Comparison of ENCODE assay signal across 8 cellular contexts in genomic region chr11:64304032-64304315, GRCh38. TPM values are rescaled to one million over a fixed set of nuclear protein-coding genes. Genes with fewer than 3 reads are reported as not detected.
A peak's percentile ranks its signal among the peaks of the same experiment; 100 is the strongest.
DNase-seq lines count a peak whose midpoint lies in the region; ATAC-seq, FAIRE-seq and TF ChIP-seq lines count a peak whose summit lies in the region.

No MANE protein-coding gene starts in this region.

- CTCF ChIA-PET in A549 (lab: Yijun Ruan, JAX) = interaction anchor here (1.1 to 20.7 kb wide), 17 partner anchors 9 to 477 kb away, joined by 3 to 996 read pairs (median 41); partner anchors contain the start of genes BAD, CCDC88B, FERMT3 and FKBP2

- ATAC-seq in A549 (no peak), HG02610 (IDR thresholded peaks at IDR 0.05; ENCODE audit: unreplicated experiment) (no peak)

- H3K4me1 ChIP-seq in A549 (peaks cover 20% of the 10 kb centered on the region), HUES64 (ENCODE audit: insufficient read depth, low read length) (peaks cover 7% of the 10 kb centered on the region; the same call in 1 of the 2 replicates), mucosa of stomach (ENCODE audit: control insufficient read depth, insufficient read depth, low read length) (peaks cover 45% of the 10 kb centered on the region)

- FAIRE-seq in A549 (lab: Jason Lieb, UNC) (no peak), H54 (lab: Jason Lieb, UNC) (no peak)

- H3K36me3 ChIP-seq in HUES64 (ENCODE audit: insufficient read depth, low read length) (0 out of 2 replicates have a peak, but pooled peaks cover 4% of the 10 kb centered on the region), mucosa of stomach (ENCODE audit: control insufficient read depth, insufficient read depth, low read length) (no peaks in the 10 kb centered on the region)

- 56% methylated on average over 5 of the region's 5 CpGs for WGBS in A549 (ENCODE audit: missing lambda C conversion rate)
- WGBS in HUES64 = 53% methylated on average over 5 of the region's 5 CpGs

- no peak for TF ChIP-seq EP300 in A549 (IDR thresholded peaks at IDR 0.05)

- TF ChIP-seq POLR2A in A549 (IDR thresholded peaks at IDR 0.05; ENCODE audit: low read length) (no peak), H54 (IDR thresholded peaks at IDR 0.05; ENCODE audit: low read depth, low read length) (no peak)

- DNase-seq in A549 (ENCODE audit: low read depth in 1 of 2, low spot score in 1 of 2) = no peak
- no peak for DNase-seq in cardiac fibroblast (ENCODE audit: low read depth in 2 of 2)
- DNase-seq in H54 (ENCODE audit: insufficient read length, low spot score) = no peak
- DNase-seq in cortex of kidney (lab: John Stamatoyannopoulos, UW) = no peak
- DNase-seq in COLO829 (ENCODE audit: low spot score) = no peak

- peaks cover 31% of the 10 kb centered on the region for H3K27me3 ChIP-seq in HUES64 (ENCODE audit: insufficient read depth, low read length)
- H3K27me3 ChIP-seq in mucosa of stomach (ENCODE audit: control insufficient read depth, insufficient read depth, low read length) = peaks cover 21% of the 10 kb centered on the region

- H3K4me2 ChIP-seq in A549 = peak overlapping the region; percentile 73

- H3K4me3 ChIP-seq in A549 (peak overlapping the region; percentile 53), HUES64 (ENCODE audit: low read length) (peak overlapping the region; percentile 70), cardiac fibroblast (replicated peaks in 1 of 2; ENCODE audit: low read depth in 2 of 2, low read length in 2 of 2) (peak overlapping the region; percentile 57 to 63), mucosa of stomach (ENCODE audit: low read length) (peak overlapping the region; percentile 64)

- POLR2A ChIA-PET in A549 (lab: Yijun Ruan, JAX) = interaction anchor here (0.6 to 2.8 kb wide), 11 partner anchors 14 to 118 kb away, joined by 3 to 34 read pairs (median 6); partner anchors contain the start of genes BAD, GPR137, PPP1R14B and PRDX5

- H3K9me3 ChIP-seq in A549 (no peaks in the 10 kb centered on the region), HUES64 (ENCODE audit: insufficient read depth, low read depth, low read length) (no peaks in the 10 kb centered on the region), mucosa of stomach (ENCODE audit: control insufficient read depth, low read length) (no peaks in the 10 kb centered on the region)

- TF ChIP-seq RAD21 in A549 (conservative IDR thresholded peaks at IDR 0.05 in 1 of 2, IDR thresholded peaks at IDR 0.05 in 1 of 2) = no peak

- peak overlapping the region; percentile 79 to 92 for H3K27ac ChIP-seq in A549
- no peak overlapping the region; the same call in 1 of the 2 replicates for H3K27ac ChIP-seq in HUES64 (ENCODE audit: low read depth, low read length)

- TF ChIP-seq CTCF in A549 (IDR thresholded peaks at IDR 0.05) = no peak
- no peak for TF ChIP-seq CTCF in cardiac fibroblast (IDR thresholded peaks at IDR 0.05; ENCODE audit: low read depth, low read length)

- H3K9ac ChIP-seq in HUES64 (ENCODE audit: low read depth, low read length) (no peak overlapping the region), mucosa of stomach (ENCODE audit: low read length) (peak overlapping the region; percentile 82)

TF ChIP-seq in A549, 52 proteins besides CTCF, POLR2A, EP300 and RAD21:
- TF ChIP-seq CHD4 (IDR thresholded peaks at IDR 0.05; ENCODE audit: borderline replicate concordance) = no peak
- TF ChIP-seq HDAC2 (IDR thresholded peaks at IDR 0.05) = no peak
- TF ChIP-seq ZNF302 (CRISPR knock-in tag; IDR thresholded peaks at IDR 0.05) = no peak
- TF ChIP-seq KDM1A (IDR thresholded peaks at IDR 0.05; ENCODE audit: low read depth) = no peak
- TF ChIP-seq CBX2 (IDR thresholded peaks at IDR 0.05; ENCODE audit: borderline replicate concordance, low read depth) = no peak
- no peak for TF ChIP-seq NFE2L2 (conservative IDR thresholded peaks at IDR 0.05; ENCODE audit: low read length)
- TF ChIP-seq PHF8 (IDR thresholded peaks at IDR 0.05; ENCODE audit: borderline replicate concordance, low read depth) = no peak
- TF ChIP-seq MAFK (IDR thresholded peaks at IDR 0.05; ENCODE audit: partially characterized antibody) = no peak
- TF ChIP-seq ZFP36 (IDR thresholded peaks at IDR 0.05; ENCODE audit: borderline replicate concordance, partially characterized antibody) = no peak
- TF ChIP-seq NR3C1 (IDR thresholded peaks at IDR 0.05) = no peak
- no peak for TF ChIP-seq CHD2 (IDR thresholded peaks at IDR 0.05; ENCODE audit: low read length, partially characterized antibody)
- no peak for TF ChIP-seq HOXB13 (CRISPR knock-in tag; IDR thresholded peaks at IDR 0.05; ENCODE audit: low read depth)
- no peak for TF ChIP-seq TFCP2L1 (CRISPR knock-in tag; IDR thresholded peaks at IDR 0.05)

RNA-seq across cellular contexts. Expression of gene ESRRA, which starts 1.4 kb away (rescaled TPM):
- 13.9 and 15.2 TPM in 2 replicates for polyA plus RNA-seq in A549 (2011; rRNA removed)
- 30.4 and 39.1 TPM in 2 replicates for polyA plus RNA-seq in A549 (2012; cell fraction: cytosol; rRNA removed)
- 43.3 and 53.6 TPM in 2 replicates for polyA plus RNA-seq in A549 (2012; cell fraction: nucleus; rRNA removed)
- 30.9 to 35.5 TPM (median 33.5 TPM) in 3 replicates for polyA plus RNA-seq in A549 (2017; fragmentation: RNase III; extraction: RNeasy Plus Mini Kit Qiagen cat#74134 plus additional on column Dnase treatment)
- polyA minus RNA-seq in A549 (2011; rRNA and poly(A)+ RNA removed) = 11.4 and 19.0 TPM in 2 replicates
- polyA plus RNA-seq in HUES64 (2013, experiment 1 of 2) = 21.4 TPM
- 17.6 TPM for polyA plus RNA-seq in HUES64 (2013, experiment 2 of 2)

RNA-seq across cellular contexts. Expression of gene CATSPERZ, which starts 3.8 kb away (rescaled TPM):
- polyA plus RNA-seq in A549 (2011; rRNA removed) = 1.9 TPM in 2 replicates
- polyA plus RNA-seq in A549 (2012; cell fraction: cytosol; rRNA removed) = 5.9 TPM in 2 replicates
- 1.7 and 4.2 TPM in 2 replicates for polyA plus RNA-seq in A549 (2012; cell fraction: nucleus; rRNA removed)
- polyA plus RNA-seq in A549 (2017; fragmentation: RNase III; extraction: RNeasy Plus Mini Kit Qiagen cat#74134 plus additional on column Dnase treatment) = 3.4 to 4.7 TPM (median 4.1 TPM) in 3 replicates
- polyA minus RNA-seq in A549 (2011; rRNA and poly(A)+ RNA removed) = not detected in 2 replicates
- polyA plus RNA-seq in HUES64 (2013, experiment 1 of 2) = not detected
- 0.44 TPM for polyA plus RNA-seq in HUES64 (2013, experiment 2 of 2)

RNA-seq across cellular contexts. Expression of gene KCNK4, which starts 12.9 kb away (rescaled TPM):
- polyA plus RNA-seq in A549 (2011; rRNA removed) (not detected in 2 replicates), A549 (2017; fragmentation: RNase III; extraction: RNeasy Plus Mini Kit Qiagen cat#74134 plus additional on column Dnase treatment) (0.12 to 0.28 TPM (median 0.17 TPM) in 3 replicates)
- 0.06 TPM in 1 of 2 replicates, not detected in the other for polyA plus RNA-seq in A549 (2012; cell fraction: cytosol; rRNA removed)
- polyA plus RNA-seq in A549 (2012; cell fraction: nucleus; rRNA removed) = 0.41 and 0.42 TPM in 2 replicates
- polyA minus RNA-seq in A549 (2011; rRNA and poly(A)+ RNA removed) = not detected in 2 replicates
- polyA plus RNA-seq in HUES64 (2013, experiment 1 of 2) = not detected
- polyA plus RNA-seq in HUES64 (2013, experiment 2 of 2) = not detected

RNA-seq across cellular contexts. Expression of gene TRMT112, which starts 13.4 kb away (rescaled TPM):
- 305 and 363 TPM in 2 replicates for polyA plus RNA-seq in A549 (2011; rRNA removed)
- polyA plus RNA-seq in A549 (2012; cell fraction: cytosol; rRNA removed) = 405 and 507 TPM in 2 replicates
- polyA plus RNA-seq in A549 (2012; cell fraction: nucleus; rRNA removed) = 233 and 467 TPM in 2 replicates
- polyA plus RNA-seq in A549 (2017; fragmentation: RNase III; extraction: RNeasy Plus Mini Kit Qiagen cat#74134 plus additional on column Dnase treatment) = 424 to 447 TPM (median 440 TPM) in 3 replicates
- polyA minus RNA-seq in A549 (2011; rRNA and poly(A)+ RNA removed) = 74.2 and 84.5 TPM in 2 replicates
- 232 TPM for polyA plus RNA-seq in HUES64 (2013, experiment 1 of 2)
- 226 TPM for polyA plus RNA-seq in HUES64 (2013, experiment 2 of 2)

RNA-seq across cellular contexts. Expression of gene PRDX5, which starts 13.9 kb away (rescaled TPM):
- 305 and 377 TPM in 2 replicates for polyA plus RNA-seq in A549 (2011; rRNA removed)
- polyA plus RNA-seq in A549 (2012; cell fraction: cytosol; rRNA removed) = 572 and 685 TPM in 2 replicates
- polyA plus RNA-seq in A549 (2012; cell fraction: nucleus; rRNA removed) = 250 and 325 TPM in 2 replicates
- 442 to 500 TPM (median 491 TPM) in 3 replicates for polyA plus RNA-seq in A549 (2017; fragmentation: RNase III; extraction: RNeasy Plus Mini Kit Qiagen cat#74134 plus additional on column Dnase treatment)
- polyA minus RNA-seq in A549 (2011; rRNA and poly(A)+ RNA removed) = 81.0 and 91.2 TPM in 2 replicates
- polyA plus RNA-seq in HUES64 (2013, experiment 1 of 2) = 174 TPM
- polyA plus RNA-seq in HUES64 (2013, experiment 2 of 2) = 178 TPM
